25 cellular contexts compared by ENCODE assay signal in the genomic region with DNA sequence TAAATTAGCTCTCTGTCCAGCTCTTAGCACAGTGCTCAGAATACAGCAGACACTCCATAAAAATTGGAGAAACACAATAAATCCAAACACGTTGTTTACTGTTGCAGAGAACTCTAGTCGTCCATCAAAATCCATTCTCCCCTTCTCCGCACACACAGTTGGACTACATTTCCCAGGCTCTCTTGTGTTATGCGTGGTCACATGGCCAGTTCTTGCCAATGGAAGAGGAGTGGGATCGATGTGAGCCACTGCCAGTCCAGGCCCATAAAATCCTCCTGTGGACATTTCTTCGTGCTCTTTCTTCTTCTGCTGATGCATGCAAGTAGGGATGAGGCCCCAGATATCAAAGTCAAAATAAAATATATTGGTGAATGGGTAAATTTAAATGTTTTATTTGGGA.
"Had no signal": no experiment of that assay in that cellular context is flagged by ENCODE, and none has a peak within 500 bp of the region (broad histone marks: within the 10 kb centered on the region; RNA-seq: fewer than 3 reads in every experiment).

No MANE protein-coding gene starts in this region.

- H3K9me3 ChIP-seq: adrenal gland, colonic mucosa had no signal

- H3K4me1 ChIP-seq: adrenal gland, colonic mucosa had no signal

- DNase-seq: activated CD4-positive, alpha-beta T cell treated with anti-CD3 and anti-CD28 coated beads for 36 hours; activated CD8-positive, alpha-beta memory T cell treated with anti-CD3 and anti-CD28 coated beads, Interleukin-2, amount 50 U/mL, for 4 hours; activated CD8-positive, alpha-beta T cell treated with anti-CD3 and anti-CD28 coated beads for 36 hours; activated gamma-delta T cell treated with Interleukin-2 at 50 U/mL for 16 hours; activated naive CD4-positive, alpha-beta T cell treated with anti-CD3 and anti-CD28 coated beads, Interleukin-2, amount 50 U/mL, for 16 hours; activated naive CD8-positive, alpha-beta T cell treated with anti-CD3 and anti-CD28 coated beads, Interleukin-2, amount 10 ng/mL, durations not matched to agents 7 days and 5 days; activated T-cell treated with anti-CD3 and anti-CD28 coated beads, Interleukin-2, amount 50 U/mL, for 72 hours; adrenal gland; anterior cingulate cortex; colonic mucosa; Karpas-422; MM.1S; NCI-H1105; NCI-H1436 treated with DMSO at 0.1 percent for 48 hours; NCI-H187 treated with DMSO at 0.1 percent for 48 hours; NCI-H2081 treated with DMSO at 0.1 percent for 48 hours; NCI-H2171; NCI-H2227 treated with DMSO at 0.1 percent for 48 hours; NCI-H446 treated with DMSO at 0.1 percent for 48 hours; NCI-H526; NCI-H774; PC-3; SHP77 treated with DMSO at 0.1 percent for 48 hours; T-helper 1 cell had no signal

- H3K27me3 ChIP-seq: adrenal gland, colonic mucosa had no signal

- H3K36me3 ChIP-seq: adrenal gland, colonic mucosa had no signal

- H3K4me3 ChIP-seq: adrenal gland, colonic mucosa had no signal

- H3K27ac ChIP-seq: adrenal gland, colonic mucosa, VCaP had no signal
